In the genomic region with DNA sequence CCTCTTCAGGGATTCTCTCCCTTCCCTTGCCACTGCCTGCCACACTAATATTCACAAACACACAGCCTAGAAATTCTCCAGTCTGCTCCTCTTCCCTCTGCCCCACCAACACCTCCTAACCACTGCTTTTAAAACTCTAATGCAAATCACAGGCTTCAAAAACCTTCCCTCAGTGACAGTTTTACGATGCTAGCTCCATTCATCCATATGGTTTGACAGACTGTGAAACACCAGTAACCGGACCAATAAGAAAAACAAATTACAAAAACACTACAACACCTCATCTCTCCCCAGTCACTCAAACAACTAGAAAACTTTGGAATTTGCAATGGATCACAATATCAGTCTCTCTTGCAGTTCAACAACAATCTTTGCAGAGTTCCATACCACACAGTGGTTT, we compare ENCODE assay signal across 29 cellular contexts. TPM values are rescaled to one million over a fixed set of nuclear protein-coding genes. Genes with fewer than 3 reads are reported as not detected.
DNase-seq lines count a peak whose midpoint lies in the region; ATAC-seq and TF ChIP-seq lines count a peak whose summit lies in the region.
"Had no signal": no experiment of that assay in that cellular context is flagged by ENCODE, and none has a peak within 500 bp of the region (broad histone marks: within the 10 kb centered on the region; RNA-seq: fewer than 3 reads in every experiment).

No MANE protein-coding gene starts in this region.

- H3K4me3 ChIP-seq in tibial nerve: no peak overlapping the region
- H3K4me3 ChIP-seq in colonic mucosa: no peak overlapping the region
- no peak overlapping the region for H3K4me3 ChIP-seq in esophagus muscularis mucosa
- H3K4me3 ChIP-seq: gastrocnemius medialis, pancreas, right lobe of liver had no signal

- ATAC-seq in natural killer cell treated with Interleukin-12 subunit alpha and Interleukin-12 subunit beta and Interleukin-15 and Interleukin-18, amount 100 ng/mL, for 72 hours: no peak
- no peak for ATAC-seq in natural killer cell
- ATAC-seq in stimulated activated naive B cell treated with anti-CD40 and anti-IgM and Interleukin-4, amounts not matched to agents 10 μg/mL and 1 μg/mL and 100 μg/mL, for 72 hours (replicated peaks): no peak
- ATAC-seq: activated CD8-positive, alpha-beta T cell treated with anti-CD3 and anti-CD28 coated beads for 36 hours; gastrocnemius medialis; pancreas; right lobe of liver; SK-N-SH treated with all-trans-retinoic acid at 6 μM for 48 hours had no signal

- H3K27ac Mint-ChIP-seq in natural killer cell treated with Interleukin-12 subunit alpha and Interleukin-12 subunit beta and Interleukin-15 and Interleukin-18, amount 100 ng/mL, for 72 hours: peak overlapping the region; percentile 0 to 76
- no peak overlapping the region for H3K27ac Mint-ChIP-seq in natural killer cell
- H3K27ac Mint-ChIP-seq in stimulated activated naive B cell treated with anti-CD40 and anti-IgM and Interleukin-4, amounts not matched to agents 10 μg/mL and 1 μg/mL and 100 μg/mL, for 72 hours: peak overlapping the region; percentile 7
- H3K27ac Mint-ChIP-seq: activated CD8-positive, alpha-beta T cell treated with anti-CD3 and anti-CD28 coated beads for 36 hours; activated naive CD8-positive, alpha-beta T cell treated with anti-CD3 and anti-CD28 coated beads for 36 hours; dendritic cell treated with granulocyte-macrophage colony-stimulating factor and Interleukin-4, amounts not matched to agents 40 ng/mL and 50 ng/mL, for 4 days had no signal

- H3K27me3 ChIP-seq in tibial nerve (peaks cover 0 to 36% of the 10 kb centered on the region in 2 donors), colonic mucosa (no peaks in the 10 kb centered on the region), esophagus muscularis mucosa (peaks cover 0 to 38% (median 6%) of the 10 kb centered on the region in 4 donors)
- H3K27me3 ChIP-seq: gastrocnemius medialis, right lobe of liver had no signal

- H3K36me3 ChIP-seq in tibial nerve (no peaks in the 10 kb centered on the region), colonic mucosa (no peaks in the 10 kb centered on the region), esophagus muscularis mucosa (no peaks in the 10 kb centered on the region)
- H3K36me3 ChIP-seq: gastrocnemius medialis, pancreas, right lobe of liver had no signal

- no peak for TF ChIP-seq EP300 in tibial nerve (IDR thresholded peaks at IDR 0.05)
- TF ChIP-seq EP300 in esophagus muscularis mucosa (IDR thresholded peaks at IDR 0.05): no peak

- no peak for DNase-seq in natural killer cell treated with Interleukin-12 subunit alpha and Interleukin-12 subunit beta and Interleukin-15 and Interleukin-18, amount 100 ng/mL, for 72 hours (ENCODE audit: low spot score)
- DNase-seq in natural killer cell (no peak), NCI-H1694 (lab: John Stamatoyannopoulos, UW) (peak; percentile 64), glomerular visceral epithelial cell (ENCODE audit: extremely low spot score) (peak; percentile 34), tibial nerve (ENCODE audit: low spot score in 2 of 2) (no peak), colonic mucosa (no peak), esophagus muscularis mucosa (ENCODE audit: extremely low spot score) (no peak)
- no peak for DNase-seq in stimulated activated naive B cell treated with anti-CD40 and anti-IgM and Interleukin-4, amounts not matched to agents 10 μg/mL and 1 μg/mL and 100 μg/mL, for 72 hours
- DNase-seq: activated CD8-positive, alpha-beta T cell treated with anti-CD3 and anti-CD28 coated beads for 36 hours; activated effector memory CD4-positive, alpha-beta T cell treated with Interleukin-2 at 50 U/mL for 16 hours; activated naive CD8-positive, alpha-beta T cell treated with anti-CD3 and anti-CD28 coated beads for 36 hours; activated T-cell treated with anti-CD3 and anti-CD28 coated beads for 4 hours; Calu3; central memory CD4-positive, alpha-beta T cell; gastrocnemius medialis; GOT3; hypothalamus; NCI-H1105; NCI-H2081; NCI-H446; OCI-M1; pancreas; right lobe of liver; stimulated activated CD4-positive, alpha-beta T cell treated with anti-CD3 and anti-CD28 coated beads, Interleukin-4, amount 100 ng/mL, for 4 hours; stimulated activated naive CD4-positive, alpha-beta T cell; T-helper 2 cell had no signal

- peaks cover 2% of the 10 kb centered on the region for H3K9me3 Mint-ChIP-seq in natural killer cell treated with Interleukin-12 subunit alpha and Interleukin-12 subunit beta and Interleukin-15 and Interleukin-18, amount 100 ng/mL, for 72 hours
- H3K9me3 Mint-ChIP-seq in natural killer cell: no peaks in the 10 kb centered on the region
- peaks cover 2 to 4% of the 10 kb centered on the region in 2 donors for H3K9me3 Mint-ChIP-seq in stimulated activated naive B cell treated with anti-CD40 and anti-IgM and Interleukin-4, amounts not matched to agents 10 μg/mL and 1 μg/mL and 100 μg/mL, for 72 hours
- H3K9me3 Mint-ChIP-seq: activated CD8-positive, alpha-beta T cell treated with anti-CD3 and anti-CD28 coated beads for 36 hours; activated naive CD8-positive, alpha-beta T cell treated with anti-CD3 and anti-CD28 coated beads for 36 hours; dendritic cell treated with granulocyte-macrophage colony-stimulating factor and Interleukin-4, amounts not matched to agents 40 ng/mL and 50 ng/mL, for 4 days had no signal

- H3K4me1 ChIP-seq in tibial nerve: peaks cover 0 to 19% (median 11%) of the 10 kb centered on the region in 4 donors
- no peaks in the 10 kb centered on the region for H3K4me1 ChIP-seq in colonic mucosa
- peaks cover 9 to 24% (median 20%) of the 10 kb centered on the region in 4 donors for H3K4me1 ChIP-seq in esophagus muscularis mucosa
- H3K4me1 ChIP-seq: pancreas had no signal

- no peaks in the 10 kb centered on the region for H3K36me3 Mint-ChIP-seq in natural killer cell treated with Interleukin-12 subunit alpha and Interleukin-12 subunit beta and Interleukin-15 and Interleukin-18, amount 100 ng/mL, for 72 hours
- H3K36me3 Mint-ChIP-seq in natural killer cell: no peaks in the 10 kb centered on the region
- H3K36me3 Mint-ChIP-seq in stimulated activated naive B cell treated with anti-CD40 and anti-IgM and Interleukin-4, amounts not matched to agents 10 μg/mL and 1 μg/mL and 100 μg/mL, for 72 hours: peaks cover 3 to 10% of the 10 kb centered on the region in 2 donors
- H3K36me3 Mint-ChIP-seq: activated naive CD8-positive, alpha-beta T cell treated with anti-CD3 and anti-CD28 coated beads for 36 hours had no signal

- H3K4me3 Mint-ChIP-seq in natural killer cell treated with Interleukin-12 subunit alpha and Interleukin-12 subunit beta and Interleukin-15 and Interleukin-18, amount 100 ng/mL, for 72 hours: peak overlapping the region; percentile 11
- no peak overlapping the region for H3K4me3 Mint-ChIP-seq in natural killer cell
- H3K4me3 Mint-ChIP-seq in stimulated activated naive B cell treated with anti-CD40 and anti-IgM and Interleukin-4, amounts not matched to agents 10 μg/mL and 1 μg/mL and 100 μg/mL, for 72 hours: no peak overlapping the region
- H3K4me3 Mint-ChIP-seq: activated CD8-positive, alpha-beta T cell treated with anti-CD3 and anti-CD28 coated beads for 36 hours; activated naive CD8-positive, alpha-beta T cell treated with anti-CD3 and anti-CD28 coated beads for 36 hours; dendritic cell treated with granulocyte-macrophage colony-stimulating factor and Interleukin-4, amounts not matched to agents 40 ng/mL and 50 ng/mL, for 4 days had no signal

- H3K9me3 ChIP-seq in tibial nerve (no peaks in the 10 kb centered on the region), colonic mucosa (no peaks in the 10 kb centered on the region), esophagus muscularis mucosa (no peaks in the 10 kb centered on the region)
- H3K9me3 ChIP-seq: gastrocnemius medialis, pancreas, right lobe of liver had no signal

- H3K27ac ChIP-seq in tibial nerve (no peak overlapping the region), colonic mucosa (no peak overlapping the region), esophagus muscularis mucosa (replicated peaks in 1 of 4) (no peak overlapping the region)
- H3K27ac ChIP-seq: C4-2B, pancreas, right lobe of liver had no signal

- TF ChIP-seq POLR2A in tibial nerve (IDR thresholded peaks at IDR 0.05) (no peak), esophagus muscularis mucosa (IDR thresholded peaks at IDR 0.05; ENCODE audit: low read depth) (no peak)

- H3K27me3 Mint-ChIP-seq in natural killer cell treated with Interleukin-12 subunit alpha and Interleukin-12 subunit beta and Interleukin-15 and Interleukin-18, amount 100 ng/mL, for 72 hours: peaks cover 5 to 7% of the 10 kb centered on the region in 2 donors
- H3K27me3 Mint-ChIP-seq in natural killer cell (ENCODE audit: low read depth in 2 of 2): peaks cover 17 to 37% of the 10 kb centered on the region in 2 donors
- H3K27me3 Mint-ChIP-seq in stimulated activated naive B cell treated with anti-CD40 and anti-IgM and Interleukin-4, amounts not matched to agents 10 μg/mL and 1 μg/mL and 100 μg/mL, for 72 hours: no peaks in the 10 kb centered on the region

- WGBS in tibial nerve, 2 donors: 70 to 86% methylated on average over 2 of the region's 2 CpGs
- 79% methylated on average over 2 of the region's 2 CpGs for WGBS in esophagus muscularis mucosa

- H3K4me1 Mint-ChIP-seq in natural killer cell treated with Interleukin-12 subunit alpha and Interleukin-12 subunit beta and Interleukin-15 and Interleukin-18, amount 100 ng/mL, for 72 hours (ENCODE audit: low read depth in 2 of 2): peaks cover 30 to 48% of the 10 kb centered on the region in 2 donors
- peaks cover 24 to 25% of the 10 kb centered on the region in 2 donors for H3K4me1 Mint-ChIP-seq in natural killer cell
- H3K4me1 Mint-ChIP-seq in stimulated activated naive B cell treated with anti-CD40 and anti-IgM and Interleukin-4, amounts not matched to agents 10 μg/mL and 1 μg/mL and 100 μg/mL, for 72 hours: peaks cover 20 to 48% of the 10 kb centered on the region in 2 donors

- intact Hi-C loops in natural killer cell (cut with micrococcal nuclease) (no loop called here), colonic mucosa (cut with DNase I) (no loop called here), esophagus muscularis mucosa (cut with DNase I) (no loop called here)

- TF ChIP-seq CTCF in natural killer cell (IDR thresholded peaks at IDR 0.05): no peak
- TF ChIP-seq CTCF in tibial nerve (IDR thresholded peaks at IDR 0.05): no peak
- TF ChIP-seq CTCF in colonic mucosa (IDR thresholded peaks at IDR 0.05): no peak
- TF ChIP-seq CTCF in esophagus muscularis mucosa (IDR thresholded peaks at IDR 0.05): no peak

- no peak overlapping the region for H3K9ac ChIP-seq in colonic mucosa (ENCODE audit: low read depth in 2 of 2, low read length in 2 of 2)

RNA-seq across cellular contexts. Expression of a gene that starts 5.7 kb away (rescaled TPM):
- 10 to 100 TPM; 11.8 to 13.2 TPM for total RNA-seq in natural killer cell treated with Interleukin-12 subunit alpha and Interleukin-12 subunit beta and Interleukin-15 and Interleukin-18, amount 100 ng/mL, for 72 hours
- total RNA-seq in natural killer cell (1 to 10 TPM; 1.4 to 1.8 (median 1.4) TPM), tibial nerve (1 to 10 TPM in 2 of 4 donors, under 1 TPM in 2; 0.22 to 5.4 (median 2.7) TPM), colonic mucosa (10 to 100 TPM in 1 of 2 donors, 1 to 10 TPM in 1; 6.7 to 14.0 TPM), esophagus muscularis mucosa (1 to 10 TPM in 2 of 4 donors, under 1 TPM in 2; 0.78 to 2.5 (median 1.7) TPM)

RNA-seq across cellular contexts. Expression of a gene that starts 38.1 kb away (rescaled TPM):
- total RNA-seq in natural killer cell treated with Interleukin-12 subunit alpha and Interleukin-12 subunit beta and Interleukin-15 and Interleukin-18, amount 100 ng/mL, for 72 hours: 10 to 100 TPM; 15.1 to 20.6 TPM
- 10 to 100 TPM in 2 of 3 donors, 1 to 10 TPM in 1; 4.6 to 18.6 (median 16.5) TPM for total RNA-seq in natural killer cell
- total RNA-seq in tibial nerve: 10 to 100 TPM in 3 of 4 donors, 1 to 10 TPM in 1; 6.6 to 84.1 (median 20.2) TPM
- total RNA-seq in colonic mucosa: 10 to 100 TPM in 1 of 2 donors, 1 to 10 TPM in 1; 8.3 to 11.3 TPM
- total RNA-seq in esophagus muscularis mucosa: 10 to 100 TPM; 10.9 to 18.7 (median 14.7) TPM

Comparison
In these comparisons a context has a peak if more than half of its experiments do, and no peak if none do; other contexts are left out.
1. H3K27ac Mint-ChIP-seq: peak in natural killer cell treated with Interleukin-12 subunit alpha and Interleukin-12 subunit beta and Interleukin-15 and Interleukin-18, amount 100 ng/mL, for 72 hours (2 of 2) and stimulated activated naive B cell treated with anti-CD40 and anti-IgM and Interleukin-4, amounts not matched to agents 10 μg/mL and 1 μg/mL and 100 μg/mL, for 72 hours (single experiment); none in natural killer cell (0 of 2).
2. DNase-seq: peak in NCI-H1694 (single experiment) and glomerular visceral epithelial cell (single experiment); none in natural killer cell treated with Interleukin-12 subunit alpha and Interleukin-12 subunit beta and Interleukin-15 and Interleukin-18, amount 100 ng/mL, for 72 hours (single experiment), natural killer cell (single experiment), stimulated activated naive B cell treated with anti-CD40 and anti-IgM and Interleukin-4, amounts not matched to agents 10 μg/mL and 1 μg/mL and 100 μg/mL, for 72 hours (single experiment), tibial nerve (0 of 2), colonic mucosa (single experiment) and esophagus muscularis mucosa (single experiment).